Comparison of ENCODE assay signal across 14 cellular contexts in genomic region chr12:109720152-109720855, GRCh38. TPM values are rescaled to one million over a fixed set of nuclear protein-coding genes. Genes with fewer than 3 reads are reported as not detected.
DNase-seq lines count a peak whose midpoint lies in the region; ATAC-seq and TF ChIP-seq lines count a peak whose summit lies in the region.
"Had no signal": no experiment of that assay in that cellular context is flagged by ENCODE, and none has a peak within 500 bp of the region (broad histone marks: within the 10 kb centered on the region; RNA-seq: fewer than 3 reads in every experiment).

No MANE protein-coding gene starts in this region.

- no peak for TF ChIP-seq CTCF in GM23338 (conservative IDR thresholded peaks at IDR 0.05; ENCODE audit: low read depth in 2 of 2)
- no peak for TF ChIP-seq CTCF in heart left ventricle (IDR thresholded peaks at IDR 0.05)
- TF ChIP-seq CTCF in lower leg skin (IDR thresholded peaks at IDR 0.05) = no peak

- H3K4me2 ChIP-seq in GM23338 = no peak overlapping the region

- no peaks in the 10 kb centered on the region for H3K36me3 ChIP-seq in GM23338 (ENCODE audit: insufficient read depth)
- no peaks in the 10 kb centered on the region for H3K36me3 ChIP-seq in heart left ventricle
- H3K36me3 ChIP-seq: gastroesophageal sphincter, ovary had no signal

- H2AFZ ChIP-seq in GM23338 = no peak overlapping the region

- H3K4me1 ChIP-seq in GM23338 (ENCODE audit: insufficient read depth) (peaks cover 13% of the 10 kb centered on the region; the same call in 1 of the 2 replicates), heart left ventricle (peaks cover 3 to 84% (median 37%) of the 10 kb centered on the region in 12 donors)

- no peak overlapping the region for H3K27ac Mint-ChIP-seq in GM23338

- peaks cover under 1% of the 10 kb centered on the region; the same call in 1 of the 2 replicates for H4K20me1 ChIP-seq in GM23338 (replicated peaks; ENCODE audit: insufficient read depth)

- TF ChIP-seq POLR2A in heart left ventricle (IDR thresholded peaks at IDR 0.05) = no peak
- no peak for TF ChIP-seq POLR2A in lower leg skin (IDR thresholded peaks at IDR 0.05)

- H3K36me3 Mint-ChIP-seq in GM23338 (ENCODE audit: low read depth) = no peaks in the 10 kb centered on the region
- H3K36me3 Mint-ChIP-seq: CD14-positive monocyte had no signal

- no peaks in the 10 kb centered on the region for H3K9me2 ChIP-seq in GM23338 (ENCODE audit: insufficient read depth)

- H3K4me1 Mint-ChIP-seq in GM23338 = peaks cover 36% of the 10 kb centered on the region
- H3K4me1 Mint-ChIP-seq: CD14-positive monocyte had no signal

- H3K27me3 Mint-ChIP-seq in GM23338 (ENCODE audit: insufficient read depth, low read depth, poor library complexity) = peaks cover 32% of the 10 kb centered on the region

- H3K27me3 ChIP-seq in GM23338 (ENCODE audit: insufficient read depth) = peaks cover 37% of the 10 kb centered on the region
- H3K27me3 ChIP-seq in heart left ventricle = peaks cover 0 to 19% (median 0%) of the 10 kb centered on the region in 9 donors
- H3K27me3 ChIP-seq: ovary had no signal

- H3K9me3 ChIP-seq in heart left ventricle = no peaks in the 10 kb centered on the region
- H3K9me3 ChIP-seq: gastroesophageal sphincter, ovary had no signal

- H3K27ac ChIP-seq in GM23338 (ENCODE audit: low read depth) (no peak overlapping the region), heart left ventricle (peak overlapping the region; percentile 70 to 96 (median 86))

- H3F3A ChIP-seq in GM23338 (replicated peaks; ENCODE audit: low read depth) = peaks cover 6% of the 10 kb centered on the region; the same call in 1 of the 2 replicates

- WGBS in heart left ventricle, 4 donors = 30 to 48% (median 36%) methylated on average over 9 to 12 of the region's 12 CpGs
- whole genome bisulfite sequencing in lower leg skin, 2 donors = 66 to 75% methylated on average over 12 of the region's 12 CpGs

- intact Hi-C loops in heart left ventricle (cut with DNase I) (loop anchor here in 2 of 10 donors (5.0 kb wide), 2 partner anchors 42 to 203 kb away; no protein-coding TSS in a partner anchor), lower leg skin (cut with DNase I; ENCODE audit: low total_unique reads) (no loop called here)

- H3K4me3 ChIP-seq in GM23338 (no peak overlapping the region), heart left ventricle (no peak overlapping the region), lower leg skin (ENCODE audit: low read depth, poor library complexity, severe bottlenecking) (no peak overlapping the region)
- H3K4me3 ChIP-seq: gastroesophageal sphincter, ovary had no signal

- no peak overlapping the region for H3K4me3 Mint-ChIP-seq in GM23338
- H3K4me3 Mint-ChIP-seq: CD14-positive monocyte; effector memory CD8-positive, alpha-beta T cell had no signal

- DNase-seq in GM23338 (ENCODE audit: low spot score) = no peak
- DNase-seq in heart left ventricle = peak; percentile 49 to 89 (median 76)
- DNase-seq in pons (ENCODE audit: low spot score) = peak; percentile 89
- no peak for DNase-seq in lower leg skin (ENCODE audit: low spot score in 2 of 2)
- no peak for DNase-seq in NCI-H2227 (lab: John Stamatoyannopoulos, UW; ENCODE audit: unreplicated experiment)
- DNase-seq in CD1c-positive myeloid dendritic cell (ENCODE audit: extremely low spot score) = no peak
- no peak for DNase-seq in AG08395 (ENCODE audit: low spot score)
- DNase-seq: effector memory CD8-positive, alpha-beta T cell; stimulated activated CD4-positive, alpha-beta T cell treated with anti-CD3 and anti-CD28 coated beads, Interleukin-4, amount 100 ng/mL, for 24 hours; stimulated activated naive CD4-positive, alpha-beta T cell treated with Interleukin-2 at 50 U/mL for 16 hours had no signal

- H3K79me2 ChIP-seq in GM23338 (replicated peaks; ENCODE audit: insufficient read depth) = no peaks in the 10 kb centered on the region

- H3K9me3 Mint-ChIP-seq in GM23338 = no peaks in the 10 kb centered on the region
- H3K9me3 Mint-ChIP-seq: effector memory CD8-positive, alpha-beta T cell had no signal

- ATAC-seq in GM23338 (peak; percentile 11; the same call in 2 of the 3 replicates), heart left ventricle (peak; percentile 27 to 54 (median 50))
- ATAC-seq: effector memory CD8-positive, alpha-beta T cell; gastroesophageal sphincter had no signal

TF ChIP-seq in GM23338, 12 proteins besides CTCF, POLR2A, EP300 and RAD21:
- TF ChIP-seq ETS1 (IDR thresholded peaks at IDR 0.05) = no peak
- TF ChIP-seq JUNB (IDR thresholded peaks at IDR 0.05; ENCODE audit: unreplicated experiment) = no peak
- no peak for TF ChIP-seq CREB1 (CRISPR knock-in tag; IDR thresholded peaks at IDR 0.05; ENCODE audit: low read depth)
- no peak for TF ChIP-seq ZNF114 (CRISPR knock-in tag; IDR thresholded peaks at IDR 0.05)
- no peak for TF ChIP-seq EZH2phosphoT487 (IDR thresholded peaks at IDR 0.05; ENCODE audit: unreplicated experiment)
- TF ChIP-seq NANOG (IDR thresholded peaks at IDR 0.05; ENCODE audit: borderline replicate concordance) = no peak

TF ChIP-seq in PFSK-1, 5 proteins besides CTCF, POLR2A, EP300 and RAD21:
- TF ChIP-seq SIN3A (IDR thresholded peaks at IDR 0.05; ENCODE audit: borderline replicate concordance, insufficient read depth, low read length) (no peak), REST (IDR thresholded peaks at IDR 0.05; ENCODE audit: insufficient read depth in 1 of 2, low read depth in 2 of 2, low read length in 2 of 2) (no peak), FOXP2 (optimal IDR thresholded peaks at IDR 0.05; ENCODE audit: borderline replicate concordance, extremely low read depth, extremely low read length, insufficient read depth) (peak; percentile 61), TAF1 (IDR thresholded peaks at IDR 0.05; ENCODE audit: borderline replicate concordance, insufficient read depth, low read length) (no peak), POLR2AphosphoS5 (IDR thresholded peaks at IDR 0.05; ENCODE audit: low read depth, low read length) (no peak)

RNA-seq across cellular contexts. Expression of gene FAM222A, which starts 6.7 kb away (rescaled TPM):
- total RNA-seq in GM23338 (2014; rRNA removed; shearing (Covaris generic)) = 2.1 and 3.6 TPM in 2 replicates
- polyA plus RNA-seq in GM23338 (2016; fragmentation: Nextera tagmentation; extraction: Ambion mirVana) (0.78 and 0.85 TPM in 2 replicates), heart left ventricle (1 to 10 TPM; 4.1 to 9.4 TPM)
- polyA plus RNA-seq in PFSK-1 (2012; ENCODE audit: insufficient read length, low read depth) = 16.6 TPM
- total RNA-seq in heart left ventricle (10 to 100 TPM in 6 of 9 donors, 1 to 10 TPM in 3; 3.5 to 45.8 (median 11.2) TPM), lower leg skin (1 to 10 TPM; 4.8 to 7.2 (median 6.1) TPM)
- polyA plus RNA-seq: CD14-positive monocyte had no signal

Comparison
In these comparisons a context has a peak if more than half of its experiments do, and no peak if none do; other contexts are left out.
1. DNase-seq: peak in heart left ventricle (5 of 5) and pons (single experiment); none in GM23338 (single experiment), lower leg skin (0 of 2), NCI-H2227 (single experiment), CD1c-positive myeloid dendritic cell (single experiment) and AG08395 (single experiment).